1 cellular context compared by ENCODE assay signal in genomic region chr6:54716869-54717268, GRCh38.
TF ChIP-seq lines count a peak whose summit lies in the region.

No MANE protein-coding gene starts in this region.

TF ChIP-seq in SK-N-SH treated with all-trans-retinoic acid at 6 μM for 48 hours, 23 proteins besides CTCF, POLR2A, EP300 and RAD21 (continued from another document):
- TF ChIP-seq TSHZ2 (CRISPR knock-in tag; IDR thresholded peaks at IDR 0.05): no peak
- TF ChIP-seq POU6F1 (CRISPR knock-in tag; IDR thresholded peaks at IDR 0.05; ENCODE audit: borderline replicate concordance, low read depth): no peak
- no peak for TF ChIP-seq SNAI2 (CRISPR knock-in tag; IDR thresholded peaks at IDR 0.05)
- no peak for TF ChIP-seq BACH2 (CRISPR knock-in tag; IDR thresholded peaks at IDR 0.05; ENCODE audit: borderline replicate concordance)
- TF ChIP-seq GLIS3 (CRISPR knock-in tag; IDR thresholded peaks at IDR 0.05): no peak
- no peak for TF ChIP-seq ISL1 (CRISPR knock-in tag; IDR thresholded peaks at IDR 0.05)
- TF ChIP-seq ZNF8 (CRISPR knock-in tag; IDR thresholded peaks at IDR 0.05): no peak
- TF ChIP-seq OSR1 (CRISPR knock-in tag; IDR thresholded peaks at IDR 0.05): no peak
- TF ChIP-seq ARNTL (CRISPR knock-in tag; IDR thresholded peaks at IDR 0.05; ENCODE audit: borderline replicate concordance, low read depth): no peak
- no peak for TF ChIP-seq CSDC2 (CRISPR knock-in tag; IDR thresholded peaks at IDR 0.05)
- no peak for TF ChIP-seq ZC3H10 (CRISPR knock-in tag; IDR thresholded peaks at IDR 0.05)
